1 cellular context compared by ENCODE assay signal in genomic region chr17:18250259-18250658, GRCh38.
TF ChIP-seq lines count a peak whose summit lies in the region.

No MANE protein-coding gene starts in this region.

TF ChIP-seq in WTC11, 78 proteins besides CTCF, POLR2A, EP300 and RAD21 (continued from another document):
- TF ChIP-seq, protein P1, sequence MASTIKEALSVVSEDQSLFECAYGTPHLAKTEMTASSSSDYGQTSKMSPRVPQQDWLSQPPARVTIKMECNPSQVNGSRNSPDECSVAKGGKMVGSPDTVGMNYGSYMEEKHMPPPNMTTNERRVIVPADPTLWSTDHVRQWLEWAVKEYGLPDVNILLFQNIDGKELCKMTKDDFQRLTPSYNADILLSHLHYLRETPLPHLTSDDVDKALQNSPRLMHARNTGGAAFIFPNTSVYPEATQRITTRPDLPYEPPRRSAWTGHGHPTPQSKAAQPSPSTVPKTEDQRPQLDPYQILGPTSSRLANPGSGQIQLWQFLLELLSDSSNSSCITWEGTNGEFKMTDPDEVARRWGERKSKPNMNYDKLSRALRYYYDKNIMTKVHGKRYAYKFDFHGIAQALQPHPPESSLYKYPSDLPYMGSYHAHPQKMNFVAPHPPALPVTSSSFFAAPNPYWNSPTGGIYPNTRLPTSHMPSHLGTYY (CRISPR knock-in tag; IDR thresholded peaks at IDR 0.05), result no peak
- TF ChIP-seq, protein P2, sequence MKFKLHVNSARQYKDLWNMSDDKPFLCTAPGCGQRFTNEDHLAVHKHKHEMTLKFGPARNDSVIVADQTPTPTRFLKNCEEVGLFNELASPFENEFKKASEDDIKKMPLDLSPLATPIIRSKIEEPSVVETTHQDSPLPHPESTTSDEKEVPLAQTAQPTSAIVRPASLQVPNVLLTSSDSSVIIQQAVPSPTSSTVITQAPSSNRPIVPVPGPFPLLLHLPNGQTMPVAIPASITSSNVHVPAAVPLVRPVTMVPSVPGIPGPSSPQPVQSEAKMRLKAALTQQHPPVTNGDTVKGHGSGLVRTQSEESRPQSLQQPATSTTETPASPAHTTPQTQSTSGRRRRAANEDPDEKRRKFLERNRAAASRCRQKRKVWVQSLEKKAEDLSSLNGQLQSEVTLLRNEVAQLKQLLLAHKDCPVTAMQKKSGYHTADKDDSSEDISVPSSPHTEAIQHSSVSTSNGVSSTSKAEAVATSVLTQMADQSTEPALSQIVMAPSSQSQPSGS (CRISPR knock-in tag; IDR thresholded peaks at IDR 0.05; ENCODE audit: borderline replicate concordance, low read depth), result no peak
- no peak for TF ChIP-seq HMGA2 (CRISPR knock-in tag; IDR thresholded peaks at IDR 0.05)
- no peak for TF ChIP-seq ZNF416 (CRISPR knock-in tag; IDR thresholded peaks at IDR 0.05)
- no peak for TF ChIP-seq ZNF671 (CRISPR knock-in tag; IDR thresholded peaks at IDR 0.05)
- TF ChIP-seq ZNF263 (CRISPR knock-in tag; IDR thresholded peaks at IDR 0.05; ENCODE audit: low read depth), result no peak
- TF ChIP-seq ZNF121 (CRISPR knock-in tag; IDR thresholded peaks at IDR 0.05), result no peak
- no peak for TF ChIP-seq ELF4 (CRISPR knock-in tag; IDR thresholded peaks at IDR 0.05; ENCODE audit: low read depth)
- TF ChIP-seq GTF2I (CRISPR knock-in tag; conservative IDR thresholded peaks at IDR 0.05), result no peak
TF ChIP-seq in WTC11: peak in this region for 0.
